1 cellular context compared by ENCODE assay signal in the genomic region with DNA sequence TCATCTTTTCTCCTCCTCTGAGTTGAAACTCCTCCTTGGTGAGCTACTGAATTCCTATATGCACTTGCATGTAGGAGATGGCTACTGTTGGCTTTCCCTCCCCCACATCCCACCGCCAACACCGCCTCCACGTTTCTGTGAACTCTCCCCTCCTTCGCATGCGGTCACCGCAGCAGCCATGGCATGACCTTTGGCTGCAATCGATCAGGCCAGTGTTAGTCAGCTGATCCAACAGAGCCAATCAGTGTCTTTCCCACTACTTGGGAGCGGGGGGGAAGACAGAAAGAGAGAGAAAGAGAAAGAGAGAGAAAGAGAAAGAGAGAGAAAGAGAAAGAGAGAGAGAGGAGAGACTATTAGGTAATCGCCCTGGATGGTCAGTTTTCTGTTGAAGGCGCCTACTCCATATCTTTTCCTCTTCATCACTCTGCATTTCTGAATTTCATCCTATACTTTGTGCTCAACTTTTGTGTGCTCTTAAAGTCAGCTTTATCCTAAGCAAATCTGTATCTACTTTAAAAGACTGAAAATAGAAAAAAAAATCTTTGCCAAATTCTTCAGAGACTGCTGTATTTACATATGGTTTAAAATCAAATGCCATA.
TF ChIP-seq lines count a peak whose summit lies in the region.

No MANE protein-coding gene starts in this region.

TF ChIP-seq in HepG2, 621 proteins besides CTCF, POLR2A, EP300 and RAD21 (continued from another document and continues in another):
- TF ChIP-seq, protein P1, sequence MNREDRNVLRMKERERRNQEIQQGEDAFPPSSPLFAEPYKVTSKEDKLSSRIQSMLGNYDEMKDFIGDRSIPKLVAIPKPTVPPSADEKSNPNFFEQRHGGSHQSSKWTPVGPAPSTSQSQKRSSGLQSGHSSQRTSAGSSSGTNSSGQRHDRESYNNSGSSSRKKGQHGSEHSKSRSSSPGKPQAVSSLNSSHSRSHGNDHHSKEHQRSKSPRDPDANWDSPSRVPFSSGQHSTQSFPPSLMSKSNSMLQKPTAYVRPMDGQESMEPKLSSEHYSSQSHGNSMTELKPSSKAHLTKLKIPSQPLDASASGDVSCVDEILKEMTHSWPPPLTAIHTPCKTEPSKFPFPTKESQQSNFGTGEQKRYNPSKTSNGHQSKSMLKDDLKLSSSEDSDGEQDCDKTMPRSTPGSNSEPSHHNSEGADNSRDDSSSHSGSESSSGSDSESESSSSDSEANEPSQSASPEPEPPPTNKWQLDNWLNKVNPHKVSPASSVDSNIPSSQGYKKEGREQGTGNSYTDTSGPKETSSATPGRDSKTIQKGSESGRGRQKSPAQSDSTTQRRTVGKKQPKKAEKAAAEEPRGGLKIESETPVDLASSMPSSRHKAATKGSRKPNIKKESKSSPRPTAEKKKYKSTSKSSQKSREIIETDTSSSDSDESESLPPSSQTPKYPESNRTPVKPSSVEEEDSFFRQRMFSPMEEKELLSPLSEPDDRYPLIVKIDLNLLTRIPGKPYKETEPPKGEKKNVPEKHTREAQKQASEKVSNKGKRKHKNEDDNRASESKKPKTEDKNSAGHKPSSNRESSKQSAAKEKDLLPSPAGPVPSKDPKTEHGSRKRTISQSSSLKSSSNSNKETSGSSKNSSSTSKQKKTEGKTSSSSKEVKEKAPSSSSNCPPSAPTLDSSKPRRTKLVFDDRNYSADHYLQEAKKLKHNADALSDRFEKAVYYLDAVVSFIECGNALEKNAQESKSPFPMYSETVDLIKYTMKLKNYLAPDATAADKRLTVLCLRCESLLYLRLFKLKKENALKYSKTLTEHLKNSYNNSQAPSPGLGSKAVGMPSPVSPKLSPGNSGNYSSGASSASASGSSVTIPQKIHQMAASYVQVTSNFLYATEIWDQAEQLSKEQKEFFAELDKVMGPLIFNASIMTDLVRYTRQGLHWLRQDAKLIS (CRISPR knock-in tag; IDR thresholded peaks at IDR 0.05), result no peak
- TF ChIP-seq, protein P2, sequence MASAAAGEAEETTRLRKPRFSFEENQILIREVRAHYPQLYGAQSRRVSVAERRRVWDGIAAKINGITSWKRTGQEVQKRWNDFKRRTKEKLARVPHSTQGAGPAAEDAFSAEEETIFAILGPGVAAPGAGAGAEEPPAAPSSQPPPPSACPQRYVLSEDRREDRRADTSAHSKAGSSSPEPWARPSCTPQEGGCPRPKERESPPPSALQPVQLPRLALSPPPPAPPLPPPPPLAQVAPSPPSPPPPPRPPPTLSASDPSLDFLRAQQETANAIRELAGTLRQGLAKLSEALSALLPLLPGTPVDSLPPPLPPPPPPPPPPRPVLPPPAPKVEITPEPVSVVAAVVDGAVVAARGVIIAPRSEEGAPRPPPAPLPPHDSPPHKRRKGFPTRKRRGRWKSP (CRISPR knock-in tag; IDR thresholded peaks at IDR 0.05), result peak; percentile 84
- TF ChIP-seq ZSCAN21 (CRISPR knock-in tag; IDR thresholded peaks at IDR 0.05; ENCODE audit: borderline replicate concordance) (peak; percentile 83; the same call in 1 of the 2 replicates), ZBTB21 (CRISPR knock-in tag; IDR thresholded peaks at IDR 0.05) (no peak), FOXK1 (CRISPR knock-in tag; IDR thresholded peaks at IDR 0.05; ENCODE audit: borderline replicate concordance, low read depth) (peak; percentile 80; the same call in 1 of the 2 replicates), CENPT (CRISPR knock-in tag; IDR thresholded peaks at IDR 0.05; ENCODE audit: low read depth) (no peak; the same call in 1 of the 2 replicates), ZFYVE20 (CRISPR knock-in tag; IDR thresholded peaks at IDR 0.05; ENCODE audit: borderline replicate concordance, low read depth) (peak; percentile 73; the same call in 1 of the 2 replicates), PRDM10 (CRISPR knock-in tag; IDR thresholded peaks at IDR 0.05; ENCODE audit: low read depth) (peak; percentile 66; the same call in 1 of the 2 replicates), ZNF367 (CRISPR knock-in tag; IDR thresholded peaks at IDR 0.05; ENCODE audit: borderline replicate concordance) (no peak), HNF1A (IDR thresholded peaks at IDR 0.05; ENCODE audit: low read depth) (peak; percentile 40; the same call in 1 of the 2 replicates), HNF1A (CRISPR knock-in tag; IDR thresholded peaks at IDR 0.05; ENCODE audit: borderline replicate concordance) (peak; percentile 41; the same call in 1 of the 2 replicates), FOXM1 (CRISPR knock-in tag; IDR thresholded peaks at IDR 0.05) (no peak), ZNF225 (CRISPR knock-in tag; IDR thresholded peaks at IDR 0.05) (no peak), KDM4B (CRISPR knock-in tag; IDR thresholded peaks at IDR 0.05) (no peak), HNRNPH1 (optimal IDR thresholded peaks at IDR 0.05; ENCODE audit: low read depth, low read length) (no peak), BCL6 (CRISPR knock-in tag; IDR thresholded peaks at IDR 0.05) (peak; percentile 71), ZNF816 (CRISPR knock-in tag; IDR thresholded peaks at IDR 0.05; ENCODE audit: borderline replicate concordance) (no peak; the same call in 1 of the 2 replicates), SNRNP70 (IDR thresholded peaks at IDR 0.05; ENCODE audit: low read depth, low read length) (no peak), SNAPC5 (CRISPR knock-in tag; IDR thresholded peaks at IDR 0.05; ENCODE audit: borderline replicate concordance) (peak; percentile 87; the same call in 1 of the 2 replicates)
- TF ChIP-seq, protein P3, sequence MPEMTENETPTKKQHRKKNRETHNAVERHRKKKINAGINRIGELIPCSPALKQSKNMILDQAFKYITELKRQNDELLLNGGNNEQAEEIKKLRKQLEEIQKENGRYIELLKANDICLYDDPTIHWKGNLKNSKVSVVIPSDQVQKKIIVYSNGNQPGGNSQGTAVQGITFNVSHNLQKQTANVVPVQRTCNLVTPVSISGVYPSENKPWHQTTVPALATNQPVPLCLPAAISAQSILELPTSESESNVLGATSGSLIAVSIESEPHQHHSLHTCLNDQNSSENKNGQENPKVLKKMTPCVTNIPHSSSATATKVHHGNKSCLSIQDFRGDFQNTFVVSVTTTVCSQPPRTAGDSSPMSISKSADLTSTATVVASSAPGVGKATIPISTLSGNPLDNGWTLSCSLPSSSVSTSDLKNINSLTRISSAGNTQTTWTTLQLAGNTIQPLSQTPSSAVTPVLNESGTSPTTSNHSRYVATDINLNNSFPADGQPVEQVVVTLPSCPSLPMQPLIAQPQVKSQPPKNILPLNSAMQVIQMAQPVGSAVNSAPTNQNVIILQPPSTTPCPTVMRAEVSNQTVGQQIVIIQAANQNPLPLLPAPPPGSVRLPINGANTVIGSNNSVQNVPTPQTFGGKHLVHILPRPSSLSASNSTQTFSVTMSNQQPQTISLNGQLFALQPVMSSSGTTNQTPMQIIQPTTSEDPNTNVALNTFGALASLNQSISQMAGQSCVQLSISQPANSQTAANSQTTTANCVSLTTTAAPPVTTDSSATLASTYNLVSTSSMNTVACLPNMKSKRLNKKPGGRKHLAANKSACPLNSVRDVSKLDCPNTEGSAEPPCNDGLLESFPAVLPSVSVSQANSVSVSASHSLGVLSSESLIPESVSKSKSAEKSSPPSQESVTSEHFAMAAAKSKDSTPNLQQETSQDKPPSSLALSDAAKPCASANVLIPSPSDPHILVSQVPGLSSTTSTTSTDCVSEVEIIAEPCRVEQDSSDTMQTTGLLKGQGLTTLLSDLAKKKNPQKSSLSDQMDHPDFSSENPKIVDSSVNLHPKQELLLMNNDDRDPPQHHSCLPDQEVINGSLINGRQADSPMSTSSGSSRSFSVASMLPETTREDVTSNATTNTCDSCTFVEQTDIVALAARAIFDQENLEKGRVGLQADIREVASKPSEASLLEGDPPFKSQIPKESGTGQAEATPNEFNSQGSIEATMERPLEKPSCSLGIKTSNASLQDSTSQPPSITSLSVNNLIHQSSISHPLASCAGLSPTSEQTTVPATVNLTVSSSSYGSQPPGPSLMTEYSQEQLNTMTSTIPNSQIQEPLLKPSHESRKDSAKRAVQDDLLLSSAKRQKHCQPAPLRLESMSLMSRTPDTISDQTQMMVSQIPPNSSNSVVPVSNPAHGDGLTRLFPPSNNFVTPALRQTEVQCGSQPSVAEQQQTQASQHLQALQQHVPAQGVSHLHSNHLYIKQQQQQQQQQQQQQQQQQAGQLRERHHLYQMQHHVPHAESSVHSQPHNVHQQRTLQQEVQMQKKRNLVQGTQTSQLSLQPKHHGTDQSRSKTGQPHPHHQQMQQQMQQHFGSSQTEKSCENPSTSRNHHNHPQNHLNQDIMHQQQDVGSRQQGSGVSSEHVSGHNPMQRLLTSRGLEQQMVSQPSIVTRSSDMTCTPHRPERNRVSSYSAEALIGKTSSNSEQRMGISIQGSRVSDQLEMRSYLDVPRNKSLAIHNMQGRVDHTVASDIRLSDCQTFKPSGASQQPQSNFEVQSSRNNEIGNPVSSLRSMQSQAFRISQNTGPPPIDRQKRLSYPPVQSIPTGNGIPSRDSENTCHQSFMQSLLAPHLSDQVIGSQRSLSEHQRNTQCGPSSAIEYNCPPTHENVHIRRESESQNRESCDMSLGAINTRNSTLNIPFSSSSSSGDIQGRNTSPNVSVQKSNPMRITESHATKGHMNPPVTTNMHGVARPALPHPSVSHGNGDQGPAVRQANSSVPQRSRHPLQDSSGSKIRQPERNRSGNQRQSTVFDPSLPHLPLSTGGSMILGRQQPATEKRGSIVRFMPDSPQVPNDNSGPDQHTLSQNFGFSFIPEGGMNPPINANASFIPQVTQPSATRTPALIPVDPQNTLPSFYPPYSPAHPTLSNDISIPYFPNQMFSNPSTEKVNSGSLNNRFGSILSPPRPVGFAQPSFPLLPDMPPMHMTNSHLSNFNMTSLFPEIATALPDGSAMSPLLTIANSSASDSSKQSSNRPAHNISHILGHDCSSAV (CRISPR knock-in tag; IDR thresholded peaks at IDR 0.05; ENCODE audit: borderline replicate concordance), result 0 out of 2 replicates have a peak, but pooled peaks have one; percentile 61
- TF ChIP-seq, protein P4, sequence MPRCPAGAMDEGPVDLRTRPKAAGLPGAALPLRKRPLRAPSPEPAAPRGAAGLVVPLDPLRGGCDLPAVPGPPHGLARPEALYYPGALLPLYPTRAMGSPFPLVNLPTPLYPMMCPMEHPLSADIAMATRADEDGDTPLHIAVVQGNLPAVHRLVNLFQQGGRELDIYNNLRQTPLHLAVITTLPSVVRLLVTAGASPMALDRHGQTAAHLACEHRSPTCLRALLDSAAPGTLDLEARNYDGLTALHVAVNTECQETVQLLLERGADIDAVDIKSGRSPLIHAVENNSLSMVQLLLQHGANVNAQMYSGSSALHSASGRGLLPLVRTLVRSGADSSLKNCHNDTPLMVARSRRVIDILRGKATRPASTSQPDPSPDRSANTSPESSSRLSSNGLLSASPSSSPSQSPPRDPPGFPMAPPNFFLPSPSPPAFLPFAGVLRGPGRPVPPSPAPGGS (CRISPR knock-in tag; IDR thresholded peaks at IDR 0.05), result peak; percentile 86; the same call in 1 of the 2 replicates
- TF ChIP-seq, protein P5, sequence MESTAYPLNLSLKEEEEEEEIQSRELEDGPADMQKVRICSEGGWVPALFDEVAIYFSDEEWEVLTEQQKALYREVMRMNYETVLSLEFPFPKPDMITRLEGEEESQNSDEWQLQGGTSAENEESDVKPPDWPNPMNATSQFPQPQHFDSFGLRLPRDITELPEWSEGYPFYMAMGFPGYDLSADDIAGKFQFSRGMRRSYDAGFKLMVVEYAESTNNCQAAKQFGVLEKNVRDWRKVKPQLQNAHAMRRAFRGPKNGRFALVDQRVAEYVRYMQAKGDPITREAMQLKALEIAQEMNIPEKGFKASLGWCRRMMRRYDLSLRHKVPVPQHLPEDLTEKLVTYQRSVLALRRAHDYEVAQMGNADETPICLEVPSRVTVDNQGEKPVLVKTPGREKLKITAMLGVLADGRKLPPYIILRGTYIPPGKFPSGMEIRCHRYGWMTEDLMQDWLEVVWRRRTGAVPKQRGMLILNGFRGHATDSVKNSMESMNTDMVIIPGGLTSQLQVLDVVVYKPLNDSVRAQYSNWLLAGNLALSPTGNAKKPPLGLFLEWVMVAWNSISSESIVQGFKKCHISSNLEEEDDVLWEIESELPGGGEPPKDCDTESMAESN (CRISPR knock-in tag; conservative IDR thresholded peaks at IDR 0.05), result peak; percentile 85; the same call in 1 of the 2 replicates
